ENCODE assay signal across 17 cellular contexts in genomic region chr10:983401-983800, GRCh38. TPM values are rescaled to one million over a fixed set of nuclear protein-coding genes. Genes with fewer than 3 reads are reported as not detected.
A peak's percentile ranks its signal among the peaks of the same experiment; 100 is the strongest.
DNase-seq lines count a peak whose midpoint lies in the region; ATAC-seq and TF ChIP-seq lines count a peak whose summit lies in the region.
"Had no signal": no experiment of that assay in that cellular context is flagged by ENCODE, and none has a peak within 500 bp of the region (broad histone marks: within the 10 kb centered on the region; RNA-seq: fewer than 3 reads in every experiment).

No MANE protein-coding gene starts in this region.

- H3K27ac Mint-ChIP-seq in Calu3 (ENCODE audit: unreplicated experiment), result peak overlapping the region; percentile 93
- H3K27ac Mint-ChIP-seq: CD4-positive, alpha-beta memory T cell; GM23338 had no signal

- no peak for TF ChIP-seq CTCF in Calu3 (IDR thresholded peaks at IDR 0.05; ENCODE audit: unreplicated experiment)
- TF ChIP-seq CTCF in brain microvascular endothelial cell (IDR thresholded peaks at IDR 0.05; ENCODE audit: low read depth, low read length, missing control alignments), result no peak
- no peak for TF ChIP-seq CTCF in stomach (IDR thresholded peaks at IDR 0.05)

- H3K4me3 ChIP-seq in brain microvascular endothelial cell (ENCODE audit: low read depth, low read length), result no peak overlapping the region
- no peak overlapping the region for H3K4me3 ChIP-seq in stomach
- H3K4me3 ChIP-seq: A549, GM12878, GM23338 had no signal

- TF ChIP-seq POLR2A in stomach (IDR thresholded peaks at IDR 0.05), result no peak

- WGBS in stomach, 5 donors, result 89 to 95% (median 92%) methylated on average over 6 of the region's 6 CpGs

- H3K27ac ChIP-seq in brain microvascular endothelial cell (peak overlapping the region; percentile 70), stomach (peak overlapping the region; percentile 63 to 99 (median 95))
- H3K27ac ChIP-seq: A549, C4-2B had no signal

- CTCF ChIA-PET in Calu3 (lab: Charles Lee), result interaction anchor here (1.1 to 1.9 kb wide), 3 partner anchors 9 to 12 kb away, joined by 3 to 10 read pairs (median 4); no protein-coding TSS in a partner anchor

- in situ Hi-C loops in brain microvascular endothelial cell (cut with HindIII; ENCODE audit: low pct_ligation_motif_present, low sequenced_read_pairs), result no loop called here

- H3K4me1 Mint-ChIP-seq in Calu3 (ENCODE audit: low read depth, unreplicated experiment), result peaks cover 21% of the 10 kb centered on the region

- H3K4me3 Mint-ChIP-seq in Calu3 (ENCODE audit: low read depth, unreplicated experiment), result peak overlapping the region; percentile 12
- H3K4me3 Mint-ChIP-seq: CD4-positive, alpha-beta memory T cell; GM23338 had no signal

- peaks cover 55% of the 10 kb centered on the region for H3K36me3 Mint-ChIP-seq in Calu3 (ENCODE audit: insufficient read depth, unreplicated experiment)

- peaks cover 12% of the 10 kb centered on the region for H3K9me3 Mint-ChIP-seq in Calu3 (ENCODE audit: low read depth, unreplicated experiment)

- H3K36me3 ChIP-seq in brain microvascular endothelial cell (replicated peaks) (no peaks in the 10 kb centered on the region), stomach (no peaks in the 10 kb centered on the region)
- H3K36me3 ChIP-seq: BE2C had no signal

- TF ChIP-seq EP300 in stomach (IDR thresholded peaks at IDR 0.05), result no peak

- intact Hi-C loops in Calu3 (cut with micrococcal nuclease; ENCODE audit: unreplicated experiment), result loop anchor here (10.0 kb wide), 1 partner anchor 149 kb away; no protein-coding TSS in a partner anchor
- intact Hi-C loops in stomach (cut with DNase I; ENCODE audit: low total_unique reads), result no loop called here

- H3K27me3 ChIP-seq in brain microvascular endothelial cell (replicated peaks) (no peaks in the 10 kb centered on the region), stomach (no peaks in the 10 kb centered on the region)
- H3K27me3 ChIP-seq: BE2C had no signal

- ATAC-seq in GM21526 (IDR thresholded peaks at IDR 0.05; ENCODE audit: low FRiP score, unreplicated experiment), result no peak
- ATAC-seq: A549, GM12878, GM23338 had no signal

- DNase-seq in Calu3, result no peak
- DNase-seq in brain microvascular endothelial cell, result no peak
- DNase-seq in mesenteric fat pad (ENCODE audit: low spot score), result peak; percentile 59
- DNase-seq in stomach, result no peak
- DNase-seq in GF-D8 (lab: John Stamatoyannopoulos, UW), result no peak
- DNase-seq in DMS153 treated with DMSO at 0.1 percent for 48 hours (lab: John Stamatoyannopoulos, UW; ENCODE audit: unreplicated experiment), result no peak
- DNase-seq: BE2C; CD4-positive, alpha-beta memory T cell; H7 had no signal

- peaks cover 7 to 26% (median 15%) of the 10 kb centered on the region in 4 donors for H3K9me3 ChIP-seq in stomach
- H3K9me3 ChIP-seq: BE2C had no signal

- no peaks in the 10 kb centered on the region for H3K27me3 Mint-ChIP-seq in Calu3 (ENCODE audit: unreplicated experiment)
- H3K27me3 Mint-ChIP-seq: CD4-positive, alpha-beta memory T cell had no signal

- no TSS peak for BruUV-seq in Calu3 (replicated peaks; lab: Mats Ljungman, UMichigan)

- peaks cover 29 to 47% (median 45%) of the 10 kb centered on the region in 4 donors for H3K4me1 ChIP-seq in stomach
- H3K4me1 ChIP-seq: BE2C had no signal

RNA-seq across cellular contexts. Expression of gene GTPBP4, which starts 4.8 kb away (rescaled TPM):
- total RNA-seq in Calu3 (2022) (123 and 128 TPM in 2 replicates), mesenteric fat pad (59.9 TPM), stomach (10 to 100 TPM in 4 of 5 donors, 1 to 10 TPM in 1; 8.8 to 61.7 (median 28.1) TPM)
- polyA plus RNA-seq in stomach, result 10 to 100 TPM; 13.3 to 17.4 (median 16.2) TPM

RNA-seq across cellular contexts. Expression of gene IDI2, which starts 42.3 kb away (rescaled TPM):
- not detected in 2 replicates for total RNA-seq in Calu3 (2022)
- not detected for total RNA-seq in mesenteric fat pad
- 1 to 10 TPM in 1 of 5 donors, not detected in 4; 2.9 TPM for total RNA-seq in stomach
- polyA plus RNA-seq in stomach, result not detected
- total RNA-seq: CD4-positive, alpha-beta memory T cell; Daoy; GM12878; GM23338; H7; HT1080 had no signal
- polyA plus RNA-seq: A549; AG04450; CD4-positive, alpha-beta memory T cell; GM23338 had no signal

RNA-seq across cellular contexts. Expression of gene LARP4B, which starts 51.9 kb away (rescaled TPM):
- total RNA-seq in Calu3 (2022) (181 and 183 TPM in 2 replicates), mesenteric fat pad (74.7 TPM), stomach (100 to 1,000 TPM in 2 of 5 donors, 10 to 100 TPM in 3; 33.6 to 269 (median 87.0) TPM)
- 10 to 100 TPM; 11.8 to 15.3 (median 13.2) TPM for polyA plus RNA-seq in stomach
